Comparison of ENCODE assay signal across 26 cellular contexts in genomic region chr5:62007457-62007856, GRCh38.
"Had no signal": no experiment of that assay in that cellular context is flagged by ENCODE, and none has a peak within 500 bp of the region (broad histone marks: within the 10 kb centered on the region; RNA-seq: fewer than 3 reads in every experiment).

No MANE protein-coding gene starts in this region.

- H3K36me3 ChIP-seq: brain microvascular endothelial cell, cardiac muscle cell, SJSA1 had no signal

- ATAC-seq: activated T-cell treated with anti-CD3 and anti-CD28 coated beads, Interleukin-2, amount 50 U/mL, for 72 hours; HepG2; Panc1; Right ventricle myocardium inferior; SK-N-SH treated with all-trans-retinoic acid at 6 μM for 48 hours; T-cell; WTC11 had no signal

- H3K4me1 ChIP-seq: SJSA1 had no signal

- H3K4me3 ChIP-seq: cardiac muscle cell, SJSA1 had no signal

- H3K27me3 ChIP-seq: brain microvascular endothelial cell, cardiac muscle cell, SJSA1 had no signal

- H3K9me3 ChIP-seq: SJSA1 had no signal

- H3K27ac ChIP-seq: brain microvascular endothelial cell, cardiac muscle cell, KMS-11, SJSA1 had no signal

- DNase-seq: activated CD4-positive, alpha-beta memory T cell treated with anti-CD3 and anti-CD28 coated beads for 36 hours; activated CD4-positive, alpha-beta T cell treated with anti-CD3 and anti-CD28 coated beads for 1 hour; activated CD4-positive, alpha-beta T cell treated with anti-CD3 and anti-CD28 coated beads, Interleukin-2, amount 10 ng/mL, durations not matched to agents 7 days and 5 days; activated CD8-positive, alpha-beta memory T cell treated with anti-CD3 and anti-CD28 coated beads for 24 hours; activated gamma-delta T cell treated with Interleukin-2 at 50 U/mL for 16 hours; activated naive CD4-positive, alpha-beta T cell treated with anti-CD3 and anti-CD28 coated beads, Interleukin-2, amount 10 ng/mL, durations not matched to agents 7 days and 5 days; activated naive CD8-positive, alpha-beta T cell treated with anti-CD3 and anti-CD28 coated beads for 36 hours; activated T-cell treated with anti-CD3 and anti-CD28 coated beads, Interleukin-2, amount 50 U/mL, for 72 hours; brain microvascular endothelial cell; NCI-H1092; NCI-H1417; NCI-H1694; NCI-H2029 treated with DMSO at 0.1 percent for 48 hours; NCI-H510A treated with DMSO at 0.1 percent for 48 hours; RPMI8226; T-cell; T-helper 2 cell; T1000 had no signal
